ENCODE assay signal across 1 cellular context in the genomic region with DNA sequence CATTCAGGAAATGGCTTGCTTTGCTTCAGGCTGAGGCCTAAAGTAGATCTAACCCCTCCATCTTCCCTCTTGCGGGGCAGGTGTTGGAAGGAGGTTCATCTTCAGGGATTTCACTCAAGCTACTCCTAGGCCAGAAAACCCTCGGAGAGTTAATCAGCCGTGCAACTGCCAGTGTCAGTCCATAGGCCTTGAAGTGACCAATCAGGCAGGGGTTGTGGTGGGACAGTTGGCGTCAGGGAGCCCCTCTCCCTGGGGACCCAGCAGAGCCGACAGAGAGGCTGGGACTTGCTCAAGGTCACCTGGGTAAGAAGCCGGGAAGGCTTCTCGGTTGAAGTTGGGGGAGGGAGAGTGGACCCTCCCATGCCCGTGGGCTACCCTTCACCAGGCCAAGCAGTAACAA.
TF ChIP-seq lines count a peak whose summit lies in the region.

No MANE protein-coding gene starts in this region.

TF ChIP-seq in HepG2, 621 proteins besides CTCF, POLR2A, EP300 and RAD21:
- 0 out of 2 replicates have a peak, but pooled peaks have one; percentile 16 for TF ChIP-seq ZFX (CRISPR knock-in tag; IDR thresholded peaks at IDR 0.05; ENCODE audit: low read depth)
- TF ChIP-seq, protein P1, sequence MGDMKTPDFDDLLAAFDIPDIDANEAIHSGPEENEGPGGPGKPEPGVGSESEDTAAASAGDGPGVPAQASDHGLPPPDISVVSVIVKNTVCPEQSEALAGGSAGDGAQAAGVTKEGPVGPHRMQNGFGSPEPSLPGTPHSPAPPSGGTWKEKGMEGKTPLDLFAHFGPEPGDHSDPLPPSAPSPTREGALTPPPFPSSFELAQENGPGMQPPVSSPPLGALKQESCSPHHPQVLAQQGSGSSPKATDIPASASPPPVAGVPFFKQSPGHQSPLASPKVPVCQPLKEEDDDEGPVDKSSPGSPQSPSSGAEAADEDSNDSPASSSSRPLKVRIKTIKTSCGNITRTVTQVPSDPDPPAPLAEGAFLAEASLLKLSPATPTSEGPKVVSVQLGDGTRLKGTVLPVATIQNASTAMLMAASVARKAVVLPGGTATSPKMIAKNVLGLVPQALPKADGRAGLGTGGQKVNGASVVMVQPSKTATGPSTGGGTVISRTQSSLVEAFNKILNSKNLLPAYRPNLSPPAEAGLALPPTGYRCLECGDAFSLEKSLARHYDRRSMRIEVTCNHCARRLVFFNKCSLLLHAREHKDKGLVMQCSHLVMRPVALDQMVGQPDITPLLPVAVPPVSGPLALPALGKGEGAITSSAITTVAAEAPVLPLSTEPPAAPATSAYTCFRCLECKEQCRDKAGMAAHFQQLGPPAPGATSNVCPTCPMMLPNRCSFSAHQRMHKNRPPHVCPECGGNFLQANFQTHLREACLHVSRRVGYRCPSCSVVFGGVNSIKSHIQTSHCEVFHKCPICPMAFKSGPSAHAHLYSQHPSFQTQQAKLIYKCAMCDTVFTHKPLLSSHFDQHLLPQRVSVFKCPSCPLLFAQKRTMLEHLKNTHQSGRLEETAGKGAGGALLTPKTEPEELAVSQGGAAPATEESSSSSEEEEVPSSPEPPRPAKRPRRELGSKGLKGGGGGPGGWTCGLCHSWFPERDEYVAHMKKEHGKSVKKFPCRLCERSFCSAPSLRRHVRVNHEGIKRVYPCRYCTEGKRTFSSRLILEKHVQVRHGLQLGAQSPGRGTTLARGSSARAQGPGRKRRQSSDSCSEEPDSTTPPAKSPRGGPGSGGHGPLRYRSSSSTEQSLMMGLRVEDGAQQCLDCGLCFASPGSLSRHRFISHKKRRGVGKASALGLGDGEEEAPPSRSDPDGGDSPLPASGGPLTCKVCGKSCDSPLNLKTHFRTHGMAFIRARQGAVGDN (CRISPR knock-in tag; IDR thresholded peaks at IDR 0.05): peak; percentile 50; the same call in 1 of the 2 replicates
